Comparison of ENCODE assay signal across 15 cellular contexts in genomic region chr13:27176772-27177171, GRCh38.
"Had no signal": no experiment of that assay in that cellular context is flagged by ENCODE, and none has a peak within 500 bp of the region (broad histone marks: within the 10 kb centered on the region; RNA-seq: fewer than 3 reads in every experiment).

No MANE protein-coding gene starts in this region.

- H3K27me3 ChIP-seq: esophagus muscularis mucosa, sigmoid colon, upper lobe of right lung had no signal

- DNase-seq: activated CD4-positive, alpha-beta T cell treated with anti-CD3 and anti-CD28 coated beads, Interleukin-2, amount 50 U/mL, for 4 hours; activated T-cell treated with anti-CD3 and anti-CD28 coated beads, Interleukin-2, amount 50 U/mL, for 72 hours; glutamatergic neuron; immature natural killer cell; left cardiac atrium; mucosa of descending colon; sigmoid colon; stimulated activated CD4-positive, alpha-beta T cell treated with anti-CD3 and anti-CD28 coated beads, Interleukin-2, amount 100 ng/mL, for 24 hours; stimulated activated naive CD4-positive, alpha-beta T cell treated with Interleukin-2 at 50 U/mL for 16 hours; upper lobe of right lung had no signal

- ATAC-seq: activated CD4-positive, CD25-positive, alpha-beta regulatory T cell treated with anti-CD3 and anti-CD28 coated beads, Interleukin-2, amount 50 U/mL, for 24 hours; activated T-cell treated with anti-CD3 and anti-CD28 coated beads, Interleukin-2, amount 50 U/mL, for 72 hours; left cardiac atrium; mucosa of descending colon; natural killer cell treated with Interleukin-12 subunit alpha and Interleukin-12 subunit beta and Interleukin-15 and Interleukin-18, amount 100 ng/mL, for 72 hours; upper lobe of right lung had no signal

- H3K4me3 Mint-ChIP-seq: immature natural killer cell; natural killer cell treated with Interleukin-12 subunit alpha and Interleukin-12 subunit beta and Interleukin-15 and Interleukin-18, amount 100 ng/mL, for 72 hours had no signal

- FAIRE-seq: astrocyte had no signal

- H3K36me3 ChIP-seq: esophagus muscularis mucosa, sigmoid colon, upper lobe of right lung had no signal

- H3K27ac Mint-ChIP-seq: activated T-cell treated with anti-CD3 and anti-CD28 coated beads, Interleukin-2, amount 50 U/mL, for 72 hours; natural killer cell treated with Interleukin-12 subunit alpha and Interleukin-12 subunit beta and Interleukin-15 and Interleukin-18, amount 100 ng/mL, for 72 hours had no signal

- H3K4me3 ChIP-seq: esophagus muscularis mucosa, lung, mucosa of descending colon, sigmoid colon, upper lobe of right lung had no signal

- H3K4me1 ChIP-seq: upper lobe of right lung had no signal

- H3K27ac ChIP-seq: esophagus muscularis mucosa, sigmoid colon, upper lobe of right lung had no signal

- H3K9me3 Mint-ChIP-seq: activated T-cell treated with anti-CD3 and anti-CD28 coated beads, Interleukin-2, amount 50 U/mL, for 72 hours; natural killer cell treated with Interleukin-12 subunit alpha and Interleukin-12 subunit beta and Interleukin-15 and Interleukin-18, amount 100 ng/mL, for 72 hours had no signal

- H3K36me3 Mint-ChIP-seq: immature natural killer cell; natural killer cell treated with Interleukin-12 subunit alpha and Interleukin-12 subunit beta and Interleukin-15 and Interleukin-18, amount 100 ng/mL, for 72 hours had no signal

- H3K9me3 ChIP-seq: esophagus muscularis mucosa, mucosa of descending colon, sigmoid colon, upper lobe of right lung had no signal
